Comparison of ENCODE assay signal across 1 cellular context in the genomic region with DNA sequence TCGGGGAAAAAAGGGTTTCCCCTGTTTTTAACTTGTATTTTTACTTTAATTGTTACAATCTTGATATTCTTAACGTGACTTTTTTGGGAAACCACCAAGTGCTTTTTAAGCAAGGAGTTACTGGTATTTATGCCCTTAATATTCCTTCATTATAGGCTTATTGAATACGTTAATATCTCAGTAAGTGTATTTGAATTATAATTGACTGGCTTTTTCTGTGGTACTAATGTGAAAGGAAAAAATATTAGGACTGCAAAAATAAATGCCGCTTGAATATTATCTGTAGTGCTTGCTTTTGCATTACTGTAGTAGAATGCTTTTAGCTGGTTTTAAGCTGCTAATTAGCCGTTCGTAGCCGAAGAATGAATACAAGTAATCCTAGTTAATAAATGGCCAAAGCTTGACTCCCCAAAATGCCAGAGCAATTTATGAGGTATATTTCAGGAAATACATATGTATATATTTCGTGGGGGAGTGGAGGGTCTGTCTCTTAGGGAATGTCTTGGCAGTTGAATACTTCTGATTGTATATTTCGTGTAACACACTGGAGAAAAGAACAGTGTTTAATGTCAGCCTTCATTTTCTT.
TF ChIP-seq lines count a peak whose summit lies in the region.

No MANE protein-coding gene starts in this region.

TF ChIP-seq in endothelial cell of umbilical vein, 7 proteins besides CTCF, POLR2A, EP300 and RAD21:
- TF ChIP-seq POLR2AphosphoS5 (IDR thresholded peaks at IDR 0.05; ENCODE audit: insufficient read depth, low read depth, low read length) = no peak
- no peak for TF ChIP-seq FOS (IDR thresholded peaks at IDR 0.05; ENCODE audit: borderline replicate concordance, insufficient read depth, low read length)
- no peak for TF ChIP-seq JUN (IDR thresholded peaks at IDR 0.05; ENCODE audit: borderline replicate concordance, insufficient read depth, insufficient read length, low read depth)
- TF ChIP-seq, protein P1, sequence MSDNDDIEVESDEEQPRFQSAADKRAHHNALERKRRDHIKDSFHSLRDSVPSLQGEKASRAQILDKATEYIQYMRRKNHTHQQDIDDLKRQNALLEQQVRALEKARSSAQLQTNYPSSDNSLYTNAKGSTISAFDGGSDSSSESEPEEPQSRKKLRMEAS (IDR thresholded peaks at IDR 0.05; ENCODE audit: insufficient read depth, insufficient read length) = no peak
- no peak for TF ChIP-seq GATA2 (IDR thresholded peaks at IDR 0.05; ENCODE audit: insufficient read depth, insufficient read length, low read depth, low read length)
- TF ChIP-seq MYC (IDR thresholded peaks at IDR 0.05; ENCODE audit: low read depth, low read length) = no peak
- no peak for TF ChIP-seq EZH2 (IDR thresholded peaks at IDR 0.05; ENCODE audit: borderline replicate concordance, low read depth, low read length, severe bottlenecking)
TF ChIP-seq in endothelial cell of umbilical vein: peak in this region for 0.
